24 cellular contexts compared by ENCODE assay signal in the genomic region with DNA sequence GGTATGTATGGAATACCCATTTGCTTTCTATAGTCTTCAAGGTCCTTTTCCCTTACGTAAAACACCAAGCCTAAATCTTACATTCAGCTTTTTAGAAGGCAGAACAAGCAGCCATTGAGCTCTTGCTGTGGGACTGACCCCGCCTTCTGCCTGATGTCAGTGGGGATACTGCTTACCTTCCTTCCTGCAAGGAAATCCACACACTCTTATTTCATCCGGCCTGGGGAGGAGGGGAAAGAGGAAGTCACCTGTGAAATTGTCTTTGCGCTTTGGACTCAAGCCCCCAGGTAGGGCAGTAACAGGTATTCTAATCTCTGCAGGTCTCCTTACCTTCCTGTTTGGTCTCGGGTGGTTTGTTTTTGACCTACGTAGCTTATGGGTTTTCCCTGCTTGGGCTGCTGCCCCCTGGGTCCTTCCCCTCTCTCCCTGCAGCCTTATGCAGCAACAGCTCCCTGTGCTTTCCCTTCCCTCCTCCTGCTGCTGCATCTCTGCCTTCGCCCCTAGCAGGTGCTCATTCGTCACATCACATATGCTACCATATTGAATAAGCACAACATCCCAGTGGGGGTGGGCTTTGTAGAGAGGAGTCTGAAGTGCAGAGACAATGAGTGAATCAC.
DNase-seq lines count a peak whose midpoint lies in the region; ATAC-seq, FAIRE-seq and TF ChIP-seq lines count a peak whose summit lies in the region.
"Had no signal": no experiment of that assay in that cellular context is flagged by ENCODE, and none has a peak within 500 bp of the region (broad histone marks: within the 10 kb centered on the region; RNA-seq: fewer than 3 reads in every experiment).

No MANE protein-coding gene starts in this region.

- no peak for FAIRE-seq in D721Med (lab: Jason Lieb, UNC)
- FAIRE-seq: GM12878, RCC 7860 had no signal

- DNase-seq in H7: peak; percentile 17
- no peak for DNase-seq in activated naive CD8-positive, alpha-beta T cell treated with anti-CD3 and anti-CD28 coated beads, Interleukin-2, amount 50 U/mL, for 24 hours
- DNase-seq in left colon: no peak
- no peak for DNase-seq in NCI-H446 treated with DMSO at 0.1 percent for 48 hours (lab: John Stamatoyannopoulos, UW)
- no peak for DNase-seq in D721Med (ENCODE audit: insufficient read length, low spot score)
- DNase-seq: activated CD4-positive, alpha-beta T cell treated with anti-CD3 and anti-CD28 coated beads, Interleukin-2, amount 50 U/mL, for 1 hour; activated T-cell treated with anti-CD3 and anti-CD28 coated beads, Interleukin-2, amount 50 U/mL, for 1 hour; AML-193; caudate nucleus; GDM1; left ventricle myocardium superior; NCI-H2029 treated with DMSO at 0.1 percent for 48 hours; stimulated activated CD4-positive, alpha-beta T cell treated with anti-CD3 and anti-CD28 coated beads, Interleukin-4, amount 100 ng/mL, for 4 hours; stimulated activated CD8-positive, alpha-beta memory T cell treated with anti-CD3 and anti-CD28 coated beads, Interleukin-4, amount 100 ng/mL, for 48 hours had no signal

- peaks cover 31% of the 10 kb centered on the region for H3K4me1 ChIP-seq in ACC112 (ENCODE audit: control insufficient read depth, insufficient read depth, low read length, unreplicated experiment)

- H3K27ac Mint-ChIP-seq in activated naive CD8-positive, alpha-beta T cell treated with anti-CD3 and anti-CD28 coated beads, Interleukin-2, amount 50 U/mL, for 24 hours: peak overlapping the region; percentile 1
- H3K27ac Mint-ChIP-seq in stimulated activated memory B cell treated with anti-CD40 and anti-IgM and Interleukin-4, amounts not matched to agents 10 μg/mL and 1 μg/mL and 100 μg/mL, for 72 hours: no peak overlapping the region
- H3K27ac Mint-ChIP-seq: progenitor cell of endocrine pancreas had no signal

- H3K9me3 Mint-ChIP-seq in activated naive CD8-positive, alpha-beta T cell treated with anti-CD3 and anti-CD28 coated beads, Interleukin-2, amount 50 U/mL, for 24 hours: no peaks in the 10 kb centered on the region
- H3K9me3 Mint-ChIP-seq in stimulated activated memory B cell treated with anti-CD40 and anti-IgM and Interleukin-4, amounts not matched to agents 10 μg/mL and 1 μg/mL and 100 μg/mL, for 72 hours: no peaks in the 10 kb centered on the region

- no peak overlapping the region for H3K4me3 ChIP-seq in ACC112 (ENCODE audit: low read depth, low read length)
- H3K4me3 ChIP-seq in H7 (ENCODE audit: insufficient read depth, low read depth, low read length): no peak overlapping the region
- H3K4me3 ChIP-seq: GM12878, GM23248, hepatocyte, skin epidermis, thoracic aorta had no signal

- no peak overlapping the region for H3K4me3 Mint-ChIP-seq in activated naive CD8-positive, alpha-beta T cell treated with anti-CD3 and anti-CD28 coated beads, Interleukin-2, amount 50 U/mL, for 24 hours
- H3K4me3 Mint-ChIP-seq in stimulated activated memory B cell treated with anti-CD40 and anti-IgM and Interleukin-4, amounts not matched to agents 10 μg/mL and 1 μg/mL and 100 μg/mL, for 72 hours: no peak overlapping the region

- H2AFZ ChIP-seq in ACC112 (ENCODE audit: low read length, unreplicated experiment): peak overlapping the region; percentile 81
- H2AFZ ChIP-seq: GM23248, hepatocyte had no signal

- intact Hi-C loops in left colon (cut with DNase I, micrococcal nuclease): no loop called here

- H3K27me3 ChIP-seq in ACC112 (ENCODE audit: insufficient read depth, low read length) (no peaks in the 10 kb centered on the region), H7 (ENCODE audit: control insufficient read depth, insufficient read depth, low read length) (no peaks in the 10 kb centered on the region)
- H3K27me3 ChIP-seq: hepatocyte had no signal

- TF ChIP-seq CTCF in D721Med (IDR thresholded peaks at IDR 0.05; ENCODE audit: insufficient read depth, missing control alignments): no peak

- no peaks in the 10 kb centered on the region for H3K27me3 Mint-ChIP-seq in activated naive CD8-positive, alpha-beta T cell treated with anti-CD3 and anti-CD28 coated beads, Interleukin-2, amount 50 U/mL, for 24 hours
- no peaks in the 10 kb centered on the region for H3K27me3 Mint-ChIP-seq in stimulated activated memory B cell treated with anti-CD40 and anti-IgM and Interleukin-4, amounts not matched to agents 10 μg/mL and 1 μg/mL and 100 μg/mL, for 72 hours

- no peak overlapping the region for H3K27ac ChIP-seq in ACC112 (ENCODE audit: low read depth, low read length)
- H3K27ac ChIP-seq: GM23248, hepatocyte, thoracic aorta had no signal

- H3K36me3 ChIP-seq in ACC112 (ENCODE audit: insufficient read depth, low read length) (no peaks in the 10 kb centered on the region), H7 (replicated peaks; ENCODE audit: control insufficient read depth, insufficient read depth, low read length) (no peaks in the 10 kb centered on the region)
- H3K36me3 ChIP-seq: thoracic aorta had no signal

- no peaks in the 10 kb centered on the region for H3K36me3 Mint-ChIP-seq in activated naive CD8-positive, alpha-beta T cell treated with anti-CD3 and anti-CD28 coated beads, Interleukin-2, amount 50 U/mL, for 24 hours (ENCODE audit: low read depth)
- no peaks in the 10 kb centered on the region for H3K36me3 Mint-ChIP-seq in stimulated activated memory B cell treated with anti-CD40 and anti-IgM and Interleukin-4, amounts not matched to agents 10 μg/mL and 1 μg/mL and 100 μg/mL, for 72 hours

- ATAC-seq in activated naive CD8-positive, alpha-beta T cell treated with anti-CD3 and anti-CD28 coated beads, Interleukin-2, amount 50 U/mL, for 24 hours: no peak
- ATAC-seq in left colon (peak; percentile 29), GM19397 (IDR thresholded peaks at IDR 0.05; ENCODE audit: unreplicated experiment) (no peak)
- no peak for ATAC-seq in stimulated activated memory B cell treated with anti-CD40 and anti-IgM and Interleukin-4, amounts not matched to agents 10 μg/mL and 1 μg/mL and 100 μg/mL, for 72 hours
- ATAC-seq: GM12878 had no signal

- no peaks in the 10 kb centered on the region for H3K79me2 ChIP-seq in ACC112 (ENCODE audit: control insufficient read depth, insufficient read depth, low read length, unreplicated experiment)
- H3K79me2 ChIP-seq: hepatocyte had no signal

- peaks cover 25% of the 10 kb centered on the region for H3K4me1 Mint-ChIP-seq in activated naive CD8-positive, alpha-beta T cell treated with anti-CD3 and anti-CD28 coated beads, Interleukin-2, amount 50 U/mL, for 24 hours
- peaks cover 14% of the 10 kb centered on the region for H3K4me1 Mint-ChIP-seq in stimulated activated memory B cell treated with anti-CD40 and anti-IgM and Interleukin-4, amounts not matched to agents 10 μg/mL and 1 μg/mL and 100 μg/mL, for 72 hours
